1 cellular context compared by ENCODE assay signal in the genomic region with DNA sequence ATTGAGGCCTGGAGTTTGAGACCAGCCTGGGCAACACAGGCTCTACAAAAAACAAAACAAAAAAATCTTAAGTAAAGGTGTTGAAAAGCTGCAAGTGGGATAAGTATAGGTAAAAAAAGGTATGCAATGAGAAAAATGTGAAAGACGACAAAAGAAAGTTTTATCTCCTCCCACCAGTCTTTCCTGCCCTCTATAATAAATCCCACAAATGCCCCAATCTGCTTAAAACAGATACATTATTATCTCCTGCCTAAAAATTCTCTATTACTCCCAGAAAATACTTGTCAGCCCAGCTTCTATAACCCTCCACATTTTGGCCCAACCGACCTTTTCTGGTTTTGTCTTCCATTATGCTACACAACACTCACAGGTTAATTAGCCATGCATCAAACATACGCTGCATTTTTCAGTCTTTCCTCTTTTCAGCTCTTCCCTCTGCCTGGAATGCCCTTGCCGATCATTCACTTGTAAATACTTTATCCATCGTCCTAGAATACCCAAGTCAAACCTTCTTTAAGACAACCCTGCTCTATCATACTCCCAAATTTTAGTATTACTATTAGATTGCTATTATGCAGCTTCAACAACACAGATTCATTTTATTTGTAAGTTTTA.
TF ChIP-seq lines count a peak whose summit lies in the region.

No MANE protein-coding gene starts in this region.

TF ChIP-seq in GM23338, 12 proteins besides CTCF, POLR2A, EP300 and RAD21:
- TF ChIP-seq, protein P1, sequence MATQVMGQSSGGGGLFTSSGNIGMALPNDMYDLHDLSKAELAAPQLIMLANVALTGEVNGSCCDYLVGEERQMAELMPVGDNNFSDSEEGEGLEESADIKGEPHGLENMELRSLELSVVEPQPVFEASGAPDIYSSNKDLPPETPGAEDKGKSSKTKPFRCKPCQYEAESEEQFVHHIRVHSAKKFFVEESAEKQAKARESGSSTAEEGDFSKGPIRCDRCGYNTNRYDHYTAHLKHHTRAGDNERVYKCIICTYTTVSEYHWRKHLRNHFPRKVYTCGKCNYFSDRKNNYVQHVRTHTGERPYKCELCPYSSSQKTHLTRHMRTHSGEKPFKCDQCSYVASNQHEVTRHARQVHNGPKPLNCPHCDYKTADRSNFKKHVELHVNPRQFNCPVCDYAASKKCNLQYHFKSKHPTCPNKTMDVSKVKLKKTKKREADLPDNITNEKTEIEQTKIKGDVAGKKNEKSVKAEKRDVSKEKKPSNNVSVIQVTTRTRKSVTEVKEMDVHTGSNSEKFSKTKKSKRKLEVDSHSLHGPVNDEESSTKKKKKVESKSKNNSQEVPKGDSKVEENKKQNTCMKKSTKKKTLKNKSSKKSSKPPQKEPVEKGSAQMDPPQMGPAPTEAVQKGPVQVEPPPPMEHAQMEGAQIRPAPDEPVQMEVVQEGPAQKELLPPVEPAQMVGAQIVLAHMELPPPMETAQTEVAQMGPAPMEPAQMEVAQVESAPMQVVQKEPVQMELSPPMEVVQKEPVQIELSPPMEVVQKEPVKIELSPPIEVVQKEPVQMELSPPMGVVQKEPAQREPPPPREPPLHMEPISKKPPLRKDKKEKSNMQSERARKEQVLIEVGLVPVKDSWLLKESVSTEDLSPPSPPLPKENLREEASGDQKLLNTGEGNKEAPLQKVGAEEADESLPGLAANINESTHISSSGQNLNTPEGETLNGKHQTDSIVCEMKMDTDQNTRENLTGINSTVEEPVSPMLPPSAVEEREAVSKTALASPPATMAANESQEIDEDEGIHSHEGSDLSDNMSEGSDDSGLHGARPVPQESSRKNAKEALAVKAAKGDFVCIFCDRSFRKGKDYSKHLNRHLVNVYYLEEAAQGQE (IDR thresholded peaks at IDR 0.05; ENCODE audit: unreplicated experiment) = no peak
- TF ChIP-seq STAT1 (IDR thresholded peaks at IDR 0.05; ENCODE audit: unreplicated experiment) = no peak
- TF ChIP-seq POLR2AphosphoS5 (IDR thresholded peaks at IDR 0.05; ENCODE audit: low read depth) = no peak
- no peak for TF ChIP-seq CREB1 (CRISPR knock-in tag; IDR thresholded peaks at IDR 0.05; ENCODE audit: low read depth)
- no peak for TF ChIP-seq ZNF114 (CRISPR knock-in tag; IDR thresholded peaks at IDR 0.05)
- TF ChIP-seq, protein P2, sequence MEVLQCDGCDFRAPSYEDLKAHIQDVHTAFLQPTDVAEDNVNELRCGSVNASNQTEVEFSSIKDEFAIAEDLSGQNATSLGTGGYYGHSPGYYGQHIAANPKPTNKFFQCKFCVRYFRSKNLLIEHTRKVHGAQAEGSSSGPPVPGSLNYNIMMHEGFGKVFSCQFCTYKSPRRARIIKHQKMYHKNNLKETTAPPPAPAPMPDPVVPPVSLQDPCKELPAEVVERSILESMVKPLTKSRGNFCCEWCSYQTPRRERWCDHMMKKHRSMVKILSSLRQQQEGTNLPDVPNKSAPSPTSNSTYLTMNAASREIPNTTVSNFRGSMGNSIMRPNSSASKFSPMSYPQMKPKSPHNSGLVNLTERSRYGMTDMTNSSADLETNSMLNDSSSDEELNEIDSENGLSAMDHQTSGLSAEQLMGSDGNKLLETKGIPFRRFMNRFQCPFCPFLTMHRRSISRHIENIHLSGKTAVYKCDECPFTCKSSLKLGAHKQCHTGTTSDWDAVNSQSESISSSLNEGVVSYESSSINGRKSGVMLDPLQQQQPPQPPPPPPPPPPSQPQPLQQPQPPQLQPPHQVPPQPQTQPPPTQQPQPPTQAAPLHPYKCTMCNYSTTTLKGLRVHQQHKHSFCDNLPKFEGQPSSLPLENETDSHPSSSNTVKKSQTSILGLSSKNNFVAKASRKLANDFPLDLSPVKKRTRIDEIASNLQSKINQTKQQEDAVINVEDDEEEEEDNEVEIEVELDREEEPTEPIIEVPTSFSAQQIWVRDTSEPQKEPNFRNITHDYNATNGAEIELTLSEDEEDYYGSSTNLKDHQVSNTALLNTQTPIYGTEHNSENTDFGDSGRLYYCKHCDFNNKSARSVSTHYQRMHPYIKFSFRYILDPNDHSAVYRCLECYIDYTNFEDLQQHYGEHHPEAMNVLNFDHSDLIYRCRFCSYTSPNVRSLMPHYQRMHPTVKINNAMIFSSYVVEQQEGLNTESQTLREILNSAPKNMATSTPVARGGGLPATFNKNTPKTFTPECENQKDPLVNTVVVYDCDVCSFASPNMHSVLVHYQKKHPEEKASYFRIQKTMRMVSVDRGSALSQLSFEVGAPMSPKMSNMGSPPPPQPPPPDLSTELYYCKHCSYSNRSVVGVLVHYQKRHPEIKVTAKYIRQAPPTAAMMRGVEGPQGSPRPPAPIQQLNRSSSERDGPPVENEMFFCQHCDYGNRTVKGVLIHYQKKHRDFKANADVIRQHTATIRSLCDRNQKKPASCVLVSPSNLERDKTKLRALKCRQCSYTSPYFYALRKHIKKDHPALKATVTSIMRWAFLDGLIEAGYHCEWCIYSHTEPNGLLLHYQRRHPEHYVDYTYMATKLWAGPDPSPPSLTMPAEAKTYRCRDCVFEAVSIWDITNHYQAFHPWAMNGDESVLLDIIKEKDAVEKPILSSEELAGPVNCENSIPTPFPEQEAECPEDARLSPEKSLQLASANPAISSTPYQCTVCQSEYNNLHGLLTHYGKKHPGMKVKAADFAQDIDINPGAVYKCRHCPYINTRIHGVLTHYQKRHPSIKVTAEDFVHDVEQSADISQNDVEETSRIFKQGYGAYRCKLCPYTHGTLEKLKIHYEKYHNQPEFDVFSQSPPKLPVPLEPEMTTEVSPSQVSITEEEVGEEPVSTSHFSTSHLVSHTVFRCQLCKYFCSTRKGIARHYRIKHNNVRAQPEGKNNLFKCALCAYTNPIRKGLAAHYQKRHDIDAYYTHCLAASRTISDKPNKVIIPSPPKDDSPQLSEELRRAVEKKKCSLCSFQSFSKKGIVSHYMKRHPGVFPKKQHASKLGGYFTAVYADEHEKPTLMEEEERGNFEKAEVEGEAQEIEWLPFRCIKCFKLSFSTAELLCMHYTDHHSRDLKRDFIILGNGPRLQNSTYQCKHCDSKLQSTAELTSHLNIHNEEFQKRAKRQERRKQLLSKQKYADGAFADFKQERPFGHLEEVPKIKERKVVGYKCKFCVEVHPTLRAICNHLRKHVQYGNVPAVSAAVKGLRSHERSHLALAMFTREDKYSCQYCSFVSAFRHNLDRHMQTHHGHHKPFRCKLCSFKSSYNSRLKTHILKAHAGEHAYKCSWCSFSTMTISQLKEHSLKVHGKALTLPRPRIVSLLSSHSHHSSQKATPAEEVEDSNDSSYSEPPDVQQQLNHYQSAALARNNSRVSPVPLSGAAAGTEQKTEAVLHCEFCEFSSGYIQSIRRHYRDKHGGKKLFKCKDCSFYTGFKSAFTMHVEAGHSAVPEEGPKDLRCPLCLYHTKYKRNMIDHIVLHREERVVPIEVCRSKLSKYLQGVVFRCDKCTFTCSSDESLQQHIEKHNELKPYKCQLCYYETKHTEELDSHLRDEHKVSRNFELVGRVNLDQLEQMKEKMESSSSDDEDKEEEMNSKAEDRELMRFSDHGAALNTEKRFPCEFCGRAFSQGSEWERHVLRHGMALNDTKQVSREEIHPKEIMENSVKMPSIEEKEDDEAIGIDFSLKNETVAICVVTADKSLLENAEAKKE (CRISPR knock-in tag; IDR thresholded peaks at IDR 0.05) = no peak
- no peak for TF ChIP-seq NANOG (IDR thresholded peaks at IDR 0.05; ENCODE audit: borderline replicate concordance)
- TF ChIP-seq, protein P3, sequence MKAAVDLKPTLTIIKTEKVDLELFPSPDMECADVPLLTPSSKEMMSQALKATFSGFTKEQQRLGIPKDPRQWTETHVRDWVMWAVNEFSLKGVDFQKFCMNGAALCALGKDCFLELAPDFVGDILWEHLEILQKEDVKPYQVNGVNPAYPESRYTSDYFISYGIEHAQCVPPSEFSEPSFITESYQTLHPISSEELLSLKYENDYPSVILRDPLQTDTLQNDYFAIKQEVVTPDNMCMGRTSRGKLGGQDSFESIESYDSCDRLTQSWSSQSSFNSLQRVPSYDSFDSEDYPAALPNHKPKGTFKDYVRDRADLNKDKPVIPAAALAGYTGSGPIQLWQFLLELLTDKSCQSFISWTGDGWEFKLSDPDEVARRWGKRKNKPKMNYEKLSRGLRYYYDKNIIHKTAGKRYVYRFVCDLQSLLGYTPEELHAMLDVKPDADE (IDR thresholded peaks at IDR 0.05) = no peak
- no peak for TF ChIP-seq EZH2phosphoT487 (IDR thresholded peaks at IDR 0.05; ENCODE audit: unreplicated experiment)
- TF ChIP-seq ZNF331 (CRISPR knock-in tag; IDR thresholded peaks at IDR 0.05; ENCODE audit: low read depth) = no peak
- TF ChIP-seq EZH2 (IDR thresholded peaks at IDR 0.05; ENCODE audit: low read depth, unreplicated experiment) = no peak
- no peak for TF ChIP-seq JUNB (IDR thresholded peaks at IDR 0.05; ENCODE audit: unreplicated experiment)
